ENCODE assay signal across 1 cellular context in the genomic region with DNA sequence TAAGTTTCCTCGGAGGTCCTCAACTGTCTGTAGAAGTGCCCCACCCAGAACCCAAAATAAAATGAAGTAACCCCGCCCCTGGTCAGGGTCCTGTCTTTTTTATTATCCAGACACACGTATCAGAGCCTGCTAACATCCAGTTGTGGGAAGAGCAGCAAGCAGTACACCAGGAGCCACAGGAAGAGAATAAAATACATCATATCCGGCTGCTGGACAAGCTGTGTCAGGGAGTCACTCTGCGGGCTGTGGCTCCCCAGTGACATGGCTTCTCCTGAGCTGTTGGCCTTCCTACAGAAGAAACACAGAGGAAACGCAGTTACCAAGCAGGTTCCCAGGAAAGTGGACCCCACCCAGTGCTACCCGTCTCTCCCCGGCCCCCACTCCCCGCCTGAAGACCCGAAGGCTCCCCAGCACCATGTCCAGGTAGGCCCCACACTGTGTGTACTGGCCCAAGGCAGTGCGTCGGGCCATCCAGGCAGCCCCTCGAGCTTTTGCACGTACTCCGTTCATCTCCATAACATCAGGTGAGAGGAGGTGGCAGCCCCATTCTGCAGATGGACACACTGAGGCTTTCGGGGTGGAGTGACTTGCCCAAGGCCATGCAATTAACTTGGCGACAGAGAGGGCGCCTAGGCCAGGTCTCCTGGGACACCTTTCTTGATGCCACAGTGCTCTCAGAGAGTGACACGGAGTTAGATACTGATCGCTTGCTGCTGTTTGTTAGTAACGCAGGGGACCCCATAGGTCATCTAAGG.
TF ChIP-seq lines count a peak whose summit lies in the region.

No MANE protein-coding gene starts in this region.

TF ChIP-seq in HepG2, 621 proteins besides CTCF, POLR2A, EP300 and RAD21:
- no peak for TF ChIP-seq ZNF205 (CRISPR knock-in tag; IDR thresholded peaks at IDR 0.05)
- TF ChIP-seq CHCHD3 (CRISPR knock-in tag; IDR thresholded peaks at IDR 0.05): no peak
- TF ChIP-seq ZBTB1 (CRISPR knock-in tag; IDR thresholded peaks at IDR 0.05; ENCODE audit: borderline replicate concordance): no peak
- no peak for TF ChIP-seq ZBTB38 (CRISPR knock-in tag; IDR thresholded peaks at IDR 0.05)
- peak; percentile 33 for TF ChIP-seq AGO2 (optimal IDR thresholded peaks at IDR 0.05; ENCODE audit: low read depth, low read length)
- no peak for TF ChIP-seq ZNF17 (CRISPR knock-in tag; IDR thresholded peaks at IDR 0.05)
- TF ChIP-seq RFX3 (CRISPR knock-in tag; IDR thresholded peaks at IDR 0.05): no peak
- TF ChIP-seq ZNF432 (CRISPR knock-in tag; IDR thresholded peaks at IDR 0.05; ENCODE audit: borderline replicate concordance): no peak
- peak; percentile 78 for TF ChIP-seq ZNF629 (CRISPR knock-in tag; conservative IDR thresholded peaks at IDR 0.05)
